In genomic region chr16:9528680-9529079, GRCh38 we compare ENCODE assay signal across 27 cellular contexts.
"Had no signal": no experiment of that assay in that cellular context is flagged by ENCODE, and none has a peak within 500 bp of the region (broad histone marks: within the 10 kb centered on the region; RNA-seq: fewer than 3 reads in every experiment).

No MANE protein-coding gene starts in this region.

- H3K36me3 ChIP-seq: adrenal gland, esophagus squamous epithelium, lower lobe of right lung, spleen, suprapubic skin, tibial nerve, vagina had no signal

- H3K27ac ChIP-seq: adrenal gland, body of pancreas, epithelial cell of prostate, esophagus squamous epithelium, lower lobe of right lung, spleen, suprapubic skin, tibial nerve, vagina had no signal

- H3K9me3 ChIP-seq: adrenal gland, body of pancreas, lower lobe of right lung, mucosa of descending colon, suprapubic skin, vagina had no signal

- ATAC-seq: body of pancreas; left lobe of liver; mucosa of descending colon; natural killer cell treated with Interleukin-12 subunit alpha and Interleukin-12 subunit beta and Interleukin-15 and Interleukin-18, amount 100 ng/mL, for 72 hours; right cardiac atrium had no signal

- H3K4me3 ChIP-seq: adrenal gland, body of pancreas, esophagus squamous epithelium, lower lobe of right lung, mucosa of descending colon, spleen, suprapubic skin, tibial nerve, vagina had no signal

- H3K4me1 ChIP-seq: adrenal gland, body of pancreas, esophagus squamous epithelium, lower lobe of right lung, spleen, suprapubic skin, tibial nerve, vagina had no signal

- H3K27me3 ChIP-seq: adrenal gland, body of pancreas, esophagus squamous epithelium, spleen, suprapubic skin, tibial nerve, vagina had no signal

- DNase-seq: activated CD4-positive, alpha-beta T cell treated with anti-CD3 and anti-CD28 coated beads for 4 hours; activated CD4-positive, alpha-beta T cell treated with anti-CD3 and anti-CD28 coated beads, Interleukin-2, amount 50 U/mL, for 48 hours; activated CD8-positive, alpha-beta memory T cell treated with anti-CD3 and anti-CD28 coated beads for 24 hours; activated effector memory CD4-positive, alpha-beta T cell treated with anti-CD3 and anti-CD28 coated beads, Interleukin-2, amount 50 U/mL, for 16 hours; activated naive CD4-positive, alpha-beta T cell treated with anti-CD3 and anti-CD28 coated beads for 36 hours; activated naive CD8-positive, alpha-beta T cell treated with anti-CD3 and anti-CD28 coated beads for 36 hours; activated T-cell treated with anti-CD3 and anti-CD28 coated beads, Interleukin-2, amount 50 U/mL, for 1 hour; adrenal gland; aorta; dermis blood vessel endothelial cell; effector CD4-positive, alpha-beta T cell; esophagus squamous epithelium; foreskin melanocyte; kidney glomerular epithelial cell; lower lobe of right lung; mucosa of descending colon; posterior cingulate gyrus; right cardiac atrium; spleen; stimulated activated naive CD4-positive, alpha-beta T cell had no signal
